1 cellular context compared by ENCODE assay signal in genomic region chr4:127518022-127518421, GRCh38.
TF ChIP-seq lines count a peak whose summit lies in the region.

No MANE protein-coding gene starts in this region.

TF ChIP-seq in K562, 482 proteins besides CTCF, POLR2A, EP300 and RAD21 (continued from another document):
- TF ChIP-seq CREB3 (tag; conservative IDR thresholded peaks at IDR 0.05; ENCODE audit: low read depth) = no peak
- no peak for TF ChIP-seq AFF1 (IDR thresholded peaks at IDR 0.05; ENCODE audit: low read depth in 1 of 2, partially characterized antibody in 2 of 2)
- no peak for TF ChIP-seq WHSC1 (IDR thresholded peaks at IDR 0.05; ENCODE audit: low read length)
- no peak for TF ChIP-seq CBFA2T2 (conservative IDR thresholded peaks at IDR 0.05)
